In genomic region chr9:13110766-13111400, GRCh38 we compare ENCODE assay signal across 12 cellular contexts.
DNase-seq lines count a peak whose midpoint lies in the region; ATAC-seq and TF ChIP-seq lines count a peak whose summit lies in the region.
"Had no signal": no experiment of that assay in that cellular context is flagged by ENCODE, and none has a peak within 500 bp of the region (broad histone marks: within the 10 kb centered on the region; RNA-seq: fewer than 3 reads in every experiment).

No MANE protein-coding gene starts in this region.

- no peaks in the 10 kb centered on the region for H3K27me3 ChIP-seq in prostate gland (replicated peaks; ENCODE audit: insufficient read depth)

- H3K9me3 ChIP-seq in prostate gland: no peaks in the 10 kb centered on the region

- H3K27ac ChIP-seq in prostate gland: no peak overlapping the region
- H3K27ac ChIP-seq: skin epidermis had no signal

- ATAC-seq in GM18520 (IDR thresholded peaks at IDR 0.05; ENCODE audit: unreplicated experiment): no peak
- ATAC-seq in stimulated activated naive CD8-positive, alpha-beta T cell treated with anti-CD3 and anti-CD28 coated beads, Interleukin-15, Interleukin-2, amounts not matched to agents 100 U/mL and 50 U/mL, for 24 hours: no peak

- intact Hi-C loops in prostate gland (cut with DNase I): loop anchor here (10.0 kb wide), 1 partner anchor 54 kb away; no protein-coding TSS in a partner anchor

- no peak for TF ChIP-seq POLR2A in prostate gland (IDR thresholded peaks at IDR 0.05)

- DNase-seq in DMS79 (lab: John Stamatoyannopoulos, UW) (peak; percentile 57), NCI-H526 (lab: John Stamatoyannopoulos, UW) (peak; percentile 85 to 89), fibroblast of pulmonary artery (ENCODE audit: low read depth) (peak; percentile 69), prostate gland (ENCODE audit: low spot score) (peak; percentile 35), NCI-H82 (lab: John Stamatoyannopoulos, UW) (no peak), mesenteric fat pad (ENCODE audit: low spot score) (no peak)
- no peak for DNase-seq in stimulated activated naive CD8-positive, alpha-beta T cell treated with anti-CD3 and anti-CD28 coated beads, Interleukin-15, Interleukin-2, amounts not matched to agents 100 U/mL and 50 U/mL, for 24 hours
- DNase-seq: activated T-cell treated with anti-CD3 and anti-CD28 coated beads for 4 hours, GF-D8, naive B cell had no signal

- no peaks in the 10 kb centered on the region for H3K36me3 ChIP-seq in prostate gland

- WGBS in prostate gland: 13% methylated on average over 3 of the region's 3 CpGs

- H3K4me3 ChIP-seq in fibroblast of pulmonary artery (replicated peaks; ENCODE audit: low read depth, low read length) (no peak overlapping the region), prostate gland (no peak overlapping the region)
- H3K4me3 ChIP-seq: skin epidermis had no signal

- H3K4me1 ChIP-seq in prostate gland (replicated peaks): no peaks in the 10 kb centered on the region

- TF ChIP-seq CTCF in fibroblast of pulmonary artery (IDR thresholded peaks at IDR 0.05; ENCODE audit: low read length, missing control alignments) (no peak), prostate gland (IDR thresholded peaks at IDR 0.05) (no peak)

Comparison
In these comparisons a context has a peak if more than half of its experiments do, and no peak if none do; other contexts are left out.
1. DNase-seq: peak in DMS79 (single experiment), NCI-H526 (2 of 2), fibroblast of pulmonary artery (single experiment) and prostate gland (single experiment); none in NCI-H82 (single experiment), mesenteric fat pad (single experiment) and stimulated activated naive CD8-positive, alpha-beta T cell treated with anti-CD3 and anti-CD28 coated beads, Interleukin-15, Interleukin-2, amounts not matched to agents 100 U/mL and 50 U/mL, for 24 hours (single experiment).